Comparison of ENCODE assay signal across 30 cellular contexts in the genomic region with DNA sequence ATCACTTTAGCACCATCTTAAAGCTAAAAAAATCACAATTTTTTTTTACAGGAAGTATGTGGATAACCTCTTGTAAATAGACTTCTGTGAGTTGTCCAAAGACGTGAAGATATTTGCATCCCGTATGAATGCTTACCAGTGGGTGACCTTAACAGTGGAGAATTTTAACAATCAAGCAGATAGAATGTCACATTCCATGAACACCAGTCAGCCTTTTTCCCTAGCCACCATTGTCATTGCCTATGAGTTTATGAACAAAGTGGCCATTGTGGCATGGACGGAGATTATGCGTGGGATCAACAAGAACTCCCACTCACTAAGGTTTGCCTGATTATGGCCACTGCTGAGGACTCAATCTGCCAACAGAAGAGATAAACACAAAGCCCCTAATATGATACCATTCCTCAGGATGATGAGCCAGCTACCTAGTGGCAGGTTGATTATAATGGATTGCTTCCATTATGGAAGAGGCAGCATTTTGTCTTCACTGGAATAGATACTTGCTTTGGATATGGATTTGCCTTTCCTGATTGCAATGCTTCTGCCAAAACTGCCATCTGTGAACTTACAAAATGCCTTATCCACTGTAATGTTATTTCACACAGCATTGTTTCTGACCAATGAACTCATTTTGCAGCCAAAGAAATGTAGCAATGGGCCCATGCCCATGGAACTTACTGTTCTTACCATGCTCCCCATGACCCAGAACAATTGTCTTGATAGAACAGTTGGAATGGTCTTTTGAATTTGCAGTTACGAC.
"Had no signal": no experiment of that assay in that cellular context is flagged by ENCODE, and none has a peak within 500 bp of the region (broad histone marks: within the 10 kb centered on the region; RNA-seq: fewer than 3 reads in every experiment).

No MANE protein-coding gene starts in this region.

- FAIRE-seq: endometrium, frontal cortex, small intestine, TTC549 had no signal

- H3K4me1 Mint-ChIP-seq: activated CD4-positive, alpha-beta T cell treated with anti-CD3 and anti-CD28 coated beads for 36 hours; activated naive CD8-positive, alpha-beta T cell treated with anti-CD3 and anti-CD28 coated beads for 36 hours; nephron progenitor cell; stimulated activated effector memory CD8-positive, alpha-beta T cell treated with anti-CD3 and anti-CD28 coated beads, Interleukin-12 subunit alpha, Interleukin-12 subunit beta, amount 100 ng/mL, for 72 hours; stimulated activated naive CD8-positive, alpha-beta T cell treated with anti-CD3 and anti-CD28 coated beads, Interleukin-15, amount 100 ng/mL, for 72 hours; T-cell had no signal

- H3K4me1 ChIP-seq: left ventricle myocardium inferior, tibial nerve, uterus had no signal

- H3K36me3 ChIP-seq: left ventricle myocardium inferior, tibial nerve, uterus had no signal

- H3K4me3 Mint-ChIP-seq: activated CD4-positive, alpha-beta T cell treated with anti-CD3 and anti-CD28 coated beads for 36 hours; activated naive CD8-positive, alpha-beta T cell treated with anti-CD3 and anti-CD28 coated beads for 36 hours; activated T-cell treated with anti-CD3 and anti-CD28 coated beads, Interleukin-2, amount 50 U/mL, for 4 hours; nephron progenitor cell; stimulated activated effector memory CD8-positive, alpha-beta T cell treated with anti-CD3 and anti-CD28 coated beads, Interleukin-12 subunit alpha, Interleukin-12 subunit beta, amount 100 ng/mL, for 72 hours; stimulated activated naive CD8-positive, alpha-beta T cell treated with anti-CD3 and anti-CD28 coated beads, Interleukin-15, amount 100 ng/mL, for 72 hours; T-cell; T-helper 2 cell treated with Interferon-gamma antibody and Interleukin-4, amounts not matched to agents 5 μg/mL and 100 μg/mL, for 36 hours; WTC11 had no signal

- H3K27ac Mint-ChIP-seq: activated CD4-positive, alpha-beta T cell treated with anti-CD3 and anti-CD28 coated beads for 36 hours; activated naive CD8-positive, alpha-beta T cell treated with anti-CD3 and anti-CD28 coated beads for 36 hours; activated T-helper 2 cell treated with anti-CD3 and anti-CD28 coated beads, Interferon-gamma antibody, Interleukin-2, Interleukin-4, amounts not matched to agents 10 μg/mL and 5 μg/mL and 100 μg/mL, durations not matched to agents 14 hours and 24 hours and 36 hours; nephron progenitor cell; stimulated activated effector memory CD8-positive, alpha-beta T cell treated with anti-CD3 and anti-CD28 coated beads, Interleukin-12 subunit alpha, Interleukin-12 subunit beta, amount 100 ng/mL, for 72 hours; stimulated activated naive CD8-positive, alpha-beta T cell treated with anti-CD3 and anti-CD28 coated beads, Interleukin-15, amount 100 ng/mL, for 72 hours; T-cell; T-helper 2 cell treated with Interferon-gamma antibody and Interleukin-4, amounts not matched to agents 5 μg/mL and 100 μg/mL, for 36 hours; WTC11 had no signal

- H3K36me3 Mint-ChIP-seq: activated naive CD8-positive, alpha-beta T cell treated with anti-CD3 and anti-CD28 coated beads for 36 hours; stimulated activated effector memory CD8-positive, alpha-beta T cell treated with anti-CD3 and anti-CD28 coated beads, Interleukin-12 subunit alpha, Interleukin-12 subunit beta, amount 100 ng/mL, for 72 hours; T-cell had no signal

- H3K79me2 ChIP-seq: hepatocyte had no signal

- H3K9me3 ChIP-seq: uterus had no signal

- H2AFZ ChIP-seq: hepatocyte had no signal

- ATAC-seq: activated CD4-positive, alpha-beta T cell treated with anti-CD3 and anti-CD28 coated beads for 36 hours; activated T-cell treated with anti-CD3 and anti-CD28 coated beads, Interleukin-2, amount 50 U/mL, for 4 hours; sciatic nerve; stimulated activated effector memory CD8-positive, alpha-beta T cell treated with anti-CD3 and anti-CD28 coated beads, Interleukin-12 subunit alpha, Interleukin-12 subunit beta, amount 100 ng/mL, for 72 hours; stimulated activated naive CD8-positive, alpha-beta T cell treated with anti-CD3 and anti-CD28 coated beads, Interleukin-15, amount 100 ng/mL, for 72 hours; T-cell; WTC11 had no signal

- H3K27ac ChIP-seq: hepatocyte, left ventricle myocardium inferior, uterus had no signal

- H3K4me2 ChIP-seq: hepatocyte had no signal

- H3K9me3 Mint-ChIP-seq: activated naive CD8-positive, alpha-beta T cell treated with anti-CD3 and anti-CD28 coated beads for 36 hours; activated T-helper 2 cell treated with anti-CD3 and anti-CD28 coated beads, Interferon-gamma antibody, Interleukin-2, Interleukin-4, amounts not matched to agents 10 μg/mL and 5 μg/mL and 100 μg/mL, durations not matched to agents 14 hours and 24 hours and 36 hours; stimulated activated effector memory CD8-positive, alpha-beta T cell treated with anti-CD3 and anti-CD28 coated beads, Interleukin-12 subunit alpha, Interleukin-12 subunit beta, amount 100 ng/mL, for 72 hours; stimulated activated naive CD8-positive, alpha-beta T cell treated with anti-CD3 and anti-CD28 coated beads, Interleukin-15, amount 100 ng/mL, for 72 hours had no signal

- DNase-seq: activated CD4-positive, alpha-beta T cell treated with anti-CD3 and anti-CD28 coated beads for 36 hours; activated CD4-positive, alpha-beta T cell treated with anti-CD3 and anti-CD28 coated beads, Interleukin-2, amount 50 U/mL, for 4 hours; activated CD8-positive, alpha-beta memory T cell treated with anti-CD3 and anti-CD28 coated beads for 24 hours; activated CD8-positive, alpha-beta memory T cell treated with anti-CD3 and anti-CD28 coated beads, Interleukin-2, amount 50 U/mL, for 4 hours; activated naive CD4-positive, alpha-beta T cell treated with Interleukin-2 at 50 U/mL for 16 hours; activated naive CD8-positive, alpha-beta T cell treated with anti-CD3 and anti-CD28 coated beads for 36 hours; activated T-cell treated with anti-CD3 and anti-CD28 coated beads, Interleukin-2, amount 50 U/mL, for 4 hours; erythroblast; glutamatergic neuron; kidney glomerular epithelial cell; left ventricle myocardium inferior; mammary epithelial cell; midbrain; nephron progenitor cell; occipital lobe; small intestine; stimulated activated CD4-positive, alpha-beta T cell treated with anti-CD3 and anti-CD28 coated beads, Interleukin-2, amount 100 ng/mL, for 24 hours; stimulated activated naive CD8-positive, alpha-beta T cell treated with anti-CD3 and anti-CD28 coated beads, Interleukin-15, amount 100 ng/mL, for 72 hours; T-cell; uterus had no signal

- H3K27me3 Mint-ChIP-seq: activated CD4-positive, alpha-beta T cell treated with anti-CD3 and anti-CD28 coated beads for 36 hours; activated naive CD8-positive, alpha-beta T cell treated with anti-CD3 and anti-CD28 coated beads for 36 hours; stimulated activated naive CD8-positive, alpha-beta T cell treated with anti-CD3 and anti-CD28 coated beads, Interleukin-15, amount 100 ng/mL, for 72 hours; T-cell had no signal

- H3K4me3 ChIP-seq: hepatocyte, left ventricle myocardium inferior, tibial nerve, uterus had no signal

- H3K27me3 ChIP-seq: hepatocyte, tibial nerve, uterus had no signal
